ENCODE assay signal across 8 cellular contexts in genomic region chr5:75335952-75336624, GRCh38. TPM values are rescaled to one million over a fixed set of nuclear protein-coding genes. Genes with fewer than 3 reads are reported as not detected.
DNase-seq lines count a peak whose midpoint lies in the region; ATAC-seq and TF ChIP-seq lines count a peak whose summit lies in the region.

No MANE protein-coding gene starts in this region.

- peak overlapping the region; percentile 90 for H3K27ac ChIP-seq in VCaP

- intact Hi-C loops in Calu3 (cut with micrococcal nuclease; ENCODE audit: unreplicated experiment), result loop anchor here (2.0 to 10.0 kb wide), 3 partner anchors 99 to 401 kb away; partner anchors contain the start of genes ANKRD31 and GCNT4

- TF ChIP-seq CTCF in Calu3 (IDR thresholded peaks at IDR 0.05; ENCODE audit: unreplicated experiment) (peak; percentile 43), VCaP (conservative IDR thresholded peaks at IDR 0.05) (peak; percentile 55; the same call in 1 of the 2 replicates)

- BruUV-seq in Calu3 (replicated peaks; lab: Mats Ljungman, UMichigan), result TSS peak; percentile 98

- no peaks in the 10 kb centered on the region for H3K9me3 Mint-ChIP-seq in Calu3 (ENCODE audit: low read depth, unreplicated experiment)

- no peak overlapping the region for H3K27ac Mint-ChIP-seq in Calu3 (ENCODE audit: unreplicated experiment)

- peaks cover 9% of the 10 kb centered on the region for H3K4me1 Mint-ChIP-seq in Calu3 (ENCODE audit: low read depth, unreplicated experiment)

- H3K36me3 Mint-ChIP-seq in Calu3 (ENCODE audit: insufficient read depth, unreplicated experiment), result no peaks in the 10 kb centered on the region

- no peaks in the 10 kb centered on the region for H3K27me3 Mint-ChIP-seq in Calu3 (ENCODE audit: unreplicated experiment)

- DNase-seq in Calu3, result peak; percentile 70
- peak; percentile 10 to 18 for DNase-seq in NCI-H1930 (lab: John Stamatoyannopoulos, UW)
- DNase-seq in germinal center (ENCODE audit: low spot score), result peak; percentile 5
- peak; percentile 54 for DNase-seq in non-pigmented ciliary epithelial cell (ENCODE audit: low read depth)

- ATAC-seq in GM21723 (IDR thresholded peaks at IDR 0.05; ENCODE audit: unreplicated experiment) (peak; percentile 8), GM21528 (IDR thresholded peaks at IDR 0.05; ENCODE audit: low FRiP score, unreplicated experiment) (no peak), HG03097 (IDR thresholded peaks at IDR 0.05; ENCODE audit: low FRiP score, unreplicated experiment) (no peak)

- CTCF ChIA-PET in Calu3 (lab: Charles Lee), result interaction anchor here (0.5 to 1.4 kb wide), 10 partner anchors 9 to 404 kb away, joined by 3 to 10 read pairs (median 3); partner anchors contain the start of genes ANKRD31, CERT1 and POLK

- no peak overlapping the region for H3K4me3 Mint-ChIP-seq in Calu3 (ENCODE audit: low read depth, unreplicated experiment)

RNA-seq across cellular contexts. Expression of gene HMGCR, which starts 0.9 kb away (rescaled TPM):
- total RNA-seq in Calu3 (2022), result 188 and 224 TPM in 2 replicates

Comparison
In these comparisons a context has a peak if more than half of its experiments do, and no peak if none do; other contexts are left out.
1. DNase-seq: peak in every context shown above with its lines; median percentile 70 in Calu3; 54 in non-pigmented ciliary epithelial cell; 14 in NCI-H1930; 5 in germinal center.